18 cellular contexts compared by ENCODE assay signal in the genomic region with DNA sequence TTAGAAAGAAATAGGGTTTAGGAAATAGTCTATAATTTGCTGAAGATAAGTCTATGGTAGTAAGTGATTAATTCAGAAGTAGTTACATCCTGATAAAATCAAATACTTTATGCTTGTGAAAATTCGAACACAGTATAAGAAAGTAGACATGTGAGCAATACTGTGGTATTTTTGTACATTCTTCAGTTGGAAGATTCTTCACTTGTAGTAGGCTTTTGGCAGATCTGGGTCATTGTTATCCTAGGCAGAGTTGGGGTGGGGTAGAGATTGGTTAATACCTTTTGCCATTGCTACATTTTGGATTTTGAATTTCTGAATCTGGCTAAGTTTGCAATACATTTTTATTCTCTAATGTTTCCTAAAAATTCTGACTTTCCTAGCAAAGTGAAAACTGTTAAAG.
DNase-seq lines count a peak whose midpoint lies in the region; ATAC-seq, FAIRE-seq and TF ChIP-seq lines count a peak whose summit lies in the region.
"Had no signal": no experiment of that assay in that cellular context is flagged by ENCODE, and none has a peak within 500 bp of the region (broad histone marks: within the 10 kb centered on the region; RNA-seq: fewer than 3 reads in every experiment).

No MANE protein-coding gene starts in this region.

- peaks cover 16% of the 10 kb centered on the region for H3F3A ChIP-seq in GM23248 (ENCODE audit: insufficient read depth)

- peak; percentile 11 for DNase-seq in AG09309 (ENCODE audit: low read depth)
- DNase-seq in GM23248 = peak; percentile 47
- peak; percentile 36 for DNase-seq in astrocyte (ENCODE audit: low read depth)
- peak; percentile 16 for DNase-seq in iris pigment epithelial cell (ENCODE audit: low read depth)
- no peak for DNase-seq in left lobe of liver (ENCODE audit: low spot score)
- DNase-seq in C1 segment of cervical spinal cord (lab: John Stamatoyannopoulos, UW) = no peak
- no peak for DNase-seq in foreskin fibroblast
- DNase-seq in DMS 273 treated with DMSO at 0.1 percent for 48 hours (lab: John Stamatoyannopoulos, UW) = no peak
- DNase-seq: 8988T; Caco-2; CD8-positive, alpha-beta memory T cell; DMS53 had no signal

- H3K4me1 ChIP-seq in GM23248 (ENCODE audit: insufficient read depth) = peaks cover 13% of the 10 kb centered on the region
- no peaks in the 10 kb centered on the region for H3K4me1 ChIP-seq in astrocyte (ENCODE audit: insufficient read depth, low read length)
- H3K4me1 ChIP-seq: Caco-2, HAP-1 had no signal

- in situ Hi-C loops in GM23248 (cut with MboI) = no loop called here

- no peak for ATAC-seq in left lobe of liver
- ATAC-seq: GM12878, HepG2 had no signal

- no peaks in the 10 kb centered on the region for H3K9me2 ChIP-seq in GM23248 (ENCODE audit: insufficient read depth)

- no peaks in the 10 kb centered on the region for H3K36me3 ChIP-seq in GM23248 (ENCODE audit: low read depth)
- no peaks in the 10 kb centered on the region for H3K36me3 ChIP-seq in astrocyte (ENCODE audit: insufficient read depth, low read length)
- H3K36me3 ChIP-seq: HAP-1 had no signal

- H3K27me3 ChIP-seq in GM23248 (replicated peaks; ENCODE audit: insufficient read depth) (no peaks in the 10 kb centered on the region), astrocyte (ENCODE audit: insufficient read depth, low read length) (no peaks in the 10 kb centered on the region)

- WGBS in GM23248 (ENCODE audit: low coverage in 1 of 2, low lambda C conversion rate in 2 of 2, missing lambda C conversion rate in 2 of 2), 2 experiments = 12 to 25% methylated on average over 1 of the region's 1 CpG

- no peak overlapping the region for H3K27ac Mint-ChIP-seq in astrocyte (ENCODE audit: unreplicated experiment)
- H3K27ac Mint-ChIP-seq: CD8-positive, alpha-beta memory T cell had no signal

- H3K4me3 ChIP-seq in AG09309 (ENCODE audit: control insufficient read depth, low read depth, low read length) (no peak overlapping the region), GM23248 (no peak overlapping the region), astrocyte (ENCODE audit: insufficient read depth, low read depth, low read length) (no peak overlapping the region), foreskin fibroblast (ENCODE audit: low read depth in 1 of 2, low read length in 2 of 2) (no peak overlapping the region)
- H3K4me3 ChIP-seq: GM12878, HAP-1 had no signal

- H3K4me2 ChIP-seq in GM23248 (ENCODE audit: unreplicated experiment) = no peak overlapping the region
- H3K4me2 ChIP-seq in astrocyte (ENCODE audit: low read length) = no peak overlapping the region

- H3K9me3 ChIP-seq in GM23248 (ENCODE audit: low read depth) = no peaks in the 10 kb centered on the region
- no peaks in the 10 kb centered on the region for H3K9me3 ChIP-seq in astrocyte (ENCODE audit: insufficient read depth, low read depth, low read length)
- H3K9me3 ChIP-seq: Caco-2, HAP-1 had no signal

- no peaks in the 10 kb centered on the region for H3K27me3 Mint-ChIP-seq in astrocyte (ENCODE audit: low read depth, unreplicated experiment)
- H3K27me3 Mint-ChIP-seq: CD8-positive, alpha-beta memory T cell had no signal

- no peak overlapping the region for H3K27ac ChIP-seq in GM23248
- no peak overlapping the region for H3K27ac ChIP-seq in astrocyte (ENCODE audit: low read depth, low read length)

- no peaks in the 10 kb centered on the region for H3K9me3 Mint-ChIP-seq in astrocyte (ENCODE audit: unreplicated experiment)

- H4K20me1 ChIP-seq in GM23248 (ENCODE audit: insufficient read depth) (no peaks in the 10 kb centered on the region), astrocyte (ENCODE audit: insufficient read depth, low read length) (no peaks in the 10 kb centered on the region)

- no peak overlapping the region for H2AFZ ChIP-seq in GM23248
- H2AFZ ChIP-seq in astrocyte (ENCODE audit: low read depth, low read length) = no peak overlapping the region

- peak; percentile 34 for FAIRE-seq in astrocyte (lab: Jason Lieb, UNC)
- FAIRE-seq: GM18507, H1, HepG2, HTR-8/SVneo had no signal

- H3K4me3 Mint-ChIP-seq in astrocyte (ENCODE audit: unreplicated experiment) = no peak overlapping the region
- H3K4me3 Mint-ChIP-seq: CD8-positive, alpha-beta memory T cell had no signal

- no peak for TF ChIP-seq CTCF in AG09309 (IDR thresholded peaks at IDR 0.05; ENCODE audit: control insufficient read depth, insufficient read depth, low read depth, low read length, missing control alignments)
- no peak for TF ChIP-seq CTCF in astrocyte (IDR thresholded peaks at IDR 0.05; ENCODE audit: insufficient read depth, low read depth, low read length)
- TF ChIP-seq CTCF in foreskin fibroblast (IDR thresholded peaks at IDR 0.05; ENCODE audit: low read depth, low read length) = no peak

- H3K79me2 ChIP-seq in GM23248 (ENCODE audit: insufficient read depth) = no peaks in the 10 kb centered on the region
- no peaks in the 10 kb centered on the region for H3K79me2 ChIP-seq in astrocyte (ENCODE audit: insufficient read depth, low read length)

- no peak overlapping the region for H3K9ac ChIP-seq in GM23248
- no peak overlapping the region for H3K9ac ChIP-seq in astrocyte (ENCODE audit: low read length)

- H3K36me3 Mint-ChIP-seq in astrocyte (ENCODE audit: low read depth, unreplicated experiment) = peaks cover 4% of the 10 kb centered on the region

- peaks cover 3% of the 10 kb centered on the region for H3K4me1 Mint-ChIP-seq in astrocyte (ENCODE audit: low read depth, unreplicated experiment)
- H3K4me1 Mint-ChIP-seq: CD8-positive, alpha-beta memory T cell had no signal

Comparison
In these comparisons a context has a peak if more than half of its experiments do, and no peak if none do; other contexts are left out.
1. DNase-seq: peak in AG09309 (single experiment), GM23248 (single experiment), astrocyte (single experiment) and iris pigment epithelial cell (single experiment); none in left lobe of liver (single experiment), C1 segment of cervical spinal cord (0 of 14), foreskin fibroblast (0 of 2) and DMS 273 treated with DMSO at 0.1 percent for 48 hours (single experiment).